In the genomic region with DNA sequence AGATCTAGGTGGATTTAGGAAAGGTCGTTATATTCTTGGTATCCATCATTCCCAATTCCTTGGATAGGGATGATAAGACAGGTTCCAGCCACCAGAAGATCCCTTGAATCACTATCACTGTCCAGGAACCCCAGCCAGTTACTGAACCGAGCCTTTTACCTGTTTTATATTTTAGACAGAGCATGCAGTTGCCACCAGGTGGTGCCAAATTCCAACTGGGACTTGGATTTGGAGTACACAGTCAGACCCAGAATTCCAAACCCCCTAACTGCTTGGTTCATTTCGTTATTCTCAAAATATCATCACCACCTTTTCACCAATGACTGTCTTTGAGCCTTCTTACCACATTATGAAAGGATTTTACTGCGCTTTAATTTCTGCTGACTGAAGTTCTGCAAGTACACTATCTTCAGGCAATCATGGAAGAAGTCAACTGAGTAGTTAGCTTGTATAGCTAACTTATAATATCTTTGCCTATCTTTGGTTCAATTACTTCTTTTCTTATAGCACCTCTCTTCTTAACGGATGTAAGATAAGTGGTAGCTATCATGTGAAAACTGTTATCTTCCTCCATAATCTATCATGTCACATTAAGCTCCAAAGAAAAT, we compare ENCODE assay signal across 8 cellular contexts.
DNase-seq lines count a peak whose midpoint lies in the region; ATAC-seq and TF ChIP-seq lines count a peak whose summit lies in the region.

No MANE protein-coding gene starts in this region.

- H3K27ac ChIP-seq in right lobe of liver (no peak overlapping the region), coronary artery (no peak overlapping the region)

- no peak for TF ChIP-seq POLR2A in right lobe of liver (IDR thresholded peaks at IDR 0.05)

- TF ChIP-seq CTCF in astrocyte of the cerebellum (IDR thresholded peaks at IDR 0.05; ENCODE audit: low read depth, low read length, missing control alignments) = peak; percentile 74
- TF ChIP-seq CTCF in right lobe of liver (IDR thresholded peaks at IDR 0.05) = peak; percentile 47 to 65 (median 54)
- no peak for TF ChIP-seq CTCF in coronary artery (IDR thresholded peaks at IDR 0.05)

- WGBS in right lobe of liver (ENCODE audit: insufficient coverage, low coverage, low lambda C conversion rate, missing lambda C conversion rate) = 25% methylated on average over 5 of the region's 5 CpGs

- no peaks in the 10 kb centered on the region for H3K9me3 ChIP-seq in right lobe of liver

- no peaks in the 10 kb centered on the region for H3K4me1 ChIP-seq in right lobe of liver

- intact Hi-C loops in right lobe of liver (cut with DNase I) = no loop called here

- no peaks in the 10 kb centered on the region for H3K27me3 ChIP-seq in right lobe of liver

- H3K4me3 ChIP-seq in astrocyte of the cerebellum (ENCODE audit: low read depth, low read length) (no peak overlapping the region), right lobe of liver (no peak overlapping the region), coronary artery (no peak overlapping the region)

- ATAC-seq in GM21367 (IDR thresholded peaks at IDR 0.05; ENCODE audit: unreplicated experiment) = peak; percentile 50
- peak; percentile 52 to 61 (median 54) for ATAC-seq in right lobe of liver

- H3K36me3 ChIP-seq in right lobe of liver = no peaks in the 10 kb centered on the region

- peak; percentile 5 for DNase-seq in NCI-H146 (lab: John Stamatoyannopoulos, UW)
- DNase-seq in NCI-H146 treated with DMSO at 0.1 percent for 48 hours (lab: John Stamatoyannopoulos, UW; ENCODE audit: unreplicated experiment) = no peak
- peak; percentile 7 for DNase-seq in HuH-7 (ENCODE audit: low spot score)
- DNase-seq in astrocyte of the cerebellum (ENCODE audit: low read depth) = peak; percentile 15
- DNase-seq in right lobe of liver = peak in 1 of 3 donors; percentile 41
- no peak for DNase-seq in coronary artery (ENCODE audit: low spot score)
- DNase-seq in SHP77 treated with DMSO at 0.1 percent for 48 hours (lab: John Stamatoyannopoulos, UW) = no peak

- in situ Hi-C loops in astrocyte of the cerebellum (cut with HindIII; ENCODE audit: low sequenced_read_pairs) = no loop called here

Comparison
In these comparisons a context has a peak if more than half of its experiments do, and no peak if none do; other contexts are left out.
1. DNase-seq: peak in NCI-H146 (single experiment), HuH-7 (single experiment) and astrocyte of the cerebellum (single experiment); none in NCI-H146 treated with DMSO at 0.1 percent for 48 hours (single experiment), coronary artery (single experiment) and SHP77 treated with DMSO at 0.1 percent for 48 hours (single experiment).